8 cellular contexts compared by ENCODE assay signal in genomic region chr17:39679521-39680192, GRCh38. TPM values are rescaled to one million over a fixed set of nuclear protein-coding genes. Genes with fewer than 3 reads are reported as not detected.
DNase-seq lines count a peak whose midpoint lies in the region; ATAC-seq, FAIRE-seq and TF ChIP-seq lines count a peak whose summit lies in the region.

No MANE protein-coding gene starts in this region.

- H3K27ac Mint-ChIP-seq in stimulated activated naive CD8-positive, alpha-beta T cell treated with anti-CD3 and anti-CD28 coated beads, Interleukin-15, Interleukin-2, amounts not matched to agents 100 ng/mL and 50 ng/mL, for 24 hours = peak overlapping the region; percentile 91

- no peaks in the 10 kb centered on the region for H3K27me3 Mint-ChIP-seq in activated T-cell treated with anti-CD3 and anti-CD28 coated beads, Interleukin-2, amount 50 U/mL, for 4 hours (ENCODE audit: low read depth)
- H3K27me3 Mint-ChIP-seq in stimulated activated naive CD8-positive, alpha-beta T cell treated with anti-CD3 and anti-CD28 coated beads, Interleukin-15, Interleukin-2, amounts not matched to agents 100 ng/mL and 50 ng/mL, for 24 hours = no peaks in the 10 kb centered on the region

- peaks cover 16% of the 10 kb centered on the region for H3K36me3 Mint-ChIP-seq in activated T-cell treated with anti-CD3 and anti-CD28 coated beads, Interleukin-2, amount 50 U/mL, for 4 hours (ENCODE audit: insufficient read depth)
- peaks cover 19% of the 10 kb centered on the region for H3K36me3 Mint-ChIP-seq in stimulated activated naive CD8-positive, alpha-beta T cell treated with anti-CD3 and anti-CD28 coated beads, Interleukin-15, Interleukin-2, amounts not matched to agents 100 ng/mL and 50 ng/mL, for 24 hours (ENCODE audit: low read depth)

- peaks cover 61% of the 10 kb centered on the region for H3K4me1 Mint-ChIP-seq in activated T-cell treated with anti-CD3 and anti-CD28 coated beads, Interleukin-2, amount 50 U/mL, for 4 hours (ENCODE audit: low read depth)
- peaks cover 63% of the 10 kb centered on the region for H3K4me1 Mint-ChIP-seq in stimulated activated naive CD8-positive, alpha-beta T cell treated with anti-CD3 and anti-CD28 coated beads, Interleukin-15, Interleukin-2, amounts not matched to agents 100 ng/mL and 50 ng/mL, for 24 hours (ENCODE audit: low read depth)

- peak; percentile 69 to 76 for ATAC-seq in activated T-cell treated with anti-CD3 and anti-CD28 coated beads, Interleukin-2, amount 50 U/mL, for 4 hours
- ATAC-seq in left cardiac atrium (peak; percentile 32 to 55), GM21786 (IDR thresholded peaks at IDR 0.05; ENCODE audit: unreplicated experiment) (no peak)

- peak; percentile 56 for DNase-seq in NCI-H82 (lab: John Stamatoyannopoulos, UW)
- DNase-seq in NCI-H82 treated with DMSO at 0.1 percent for 48 hours (lab: John Stamatoyannopoulos, UW; ENCODE audit: unreplicated experiment) = no peak
- peak; percentile 26 for DNase-seq in activated T-cell treated with anti-CD3 and anti-CD28 coated beads, Interleukin-2, amount 50 U/mL, for 4 hours
- DNase-seq in left cardiac atrium = no peak
- DNase-seq in D721Med (ENCODE audit: insufficient read length, low spot score) = no peak
- DNase-seq in RCC 7860 (ENCODE audit: low spot score) = no peak

- peak overlapping the region; percentile 0 for H3K4me3 Mint-ChIP-seq in activated T-cell treated with anti-CD3 and anti-CD28 coated beads, Interleukin-2, amount 50 U/mL, for 4 hours
- H3K4me3 Mint-ChIP-seq in stimulated activated naive CD8-positive, alpha-beta T cell treated with anti-CD3 and anti-CD28 coated beads, Interleukin-15, Interleukin-2, amounts not matched to agents 100 ng/mL and 50 ng/mL, for 24 hours = peak overlapping the region; percentile 17

- intact Hi-C loops in left cardiac atrium (cut with DNase I) = no loop called here

- no peak for FAIRE-seq in D721Med (lab: Jason Lieb, UNC)
- FAIRE-seq in RCC 7860 (lab: Jason Lieb, UNC) = no peak

- TF ChIP-seq CTCF in D721Med (IDR thresholded peaks at IDR 0.05; ENCODE audit: insufficient read depth, missing control alignments) = no peak

- H3K9me3 Mint-ChIP-seq in activated T-cell treated with anti-CD3 and anti-CD28 coated beads, Interleukin-2, amount 50 U/mL, for 4 hours = no peaks in the 10 kb centered on the region
- no peaks in the 10 kb centered on the region for H3K9me3 Mint-ChIP-seq in stimulated activated naive CD8-positive, alpha-beta T cell treated with anti-CD3 and anti-CD28 coated beads, Interleukin-15, Interleukin-2, amounts not matched to agents 100 ng/mL and 50 ng/mL, for 24 hours

RNA-seq across cellular contexts. Expression of gene PGAP3, which starts 8.2 kb away (rescaled TPM):
- 10 to 100 TPM; 14.6 to 16.5 (median 16.3) TPM for total RNA-seq in activated T-cell treated with anti-CD3 and anti-CD28 coated beads, Interleukin-2, amount 50 U/mL, for 4 hours
- 10 to 100 TPM in 1 of 2 donors, 1 to 10 TPM in 1; 9.7 to 18.1 TPM for total RNA-seq in left cardiac atrium

RNA-seq across cellular contexts. Expression of gene PNMT, which starts 11.4 kb away (rescaled TPM):
- total RNA-seq in activated T-cell treated with anti-CD3 and anti-CD28 coated beads, Interleukin-2, amount 50 U/mL, for 4 hours = not detected
- 10 to 100 TPM in 1 of 2 donors, 1 to 10 TPM in 1; 9.7 to 11.2 TPM for total RNA-seq in left cardiac atrium

RNA-seq across cellular contexts. Expression of gene TCAP, which starts 14.5 kb away (rescaled TPM):
- 1 to 10 TPM in 2 of 3 donors, under 1 TPM in 1; 0.73 to 1.4 (median 1.4) TPM for total RNA-seq in activated T-cell treated with anti-CD3 and anti-CD28 coated beads, Interleukin-2, amount 50 U/mL, for 4 hours
- total RNA-seq in left cardiac atrium = 1,000 to 10,000 TPM; 1,910 to 2,797 TPM

RNA-seq across cellular contexts. Expression of gene ERBB2, which starts 20.2 kb away (rescaled TPM):
- 1 to 10 TPM; 2.3 to 3.4 (median 2.9) TPM for total RNA-seq in activated T-cell treated with anti-CD3 and anti-CD28 coated beads, Interleukin-2, amount 50 U/mL, for 4 hours
- 10 to 100 TPM; 72.7 to 78.5 TPM for total RNA-seq in left cardiac atrium

RNA-seq across cellular contexts. Expression of gene STARD3, which starts 42.7 kb away (rescaled TPM):
- total RNA-seq in activated T-cell treated with anti-CD3 and anti-CD28 coated beads, Interleukin-2, amount 50 U/mL, for 4 hours = 10 to 100 TPM; 66.0 to 67.1 (median 66.4) TPM
- total RNA-seq in left cardiac atrium = 10 to 100 TPM; 22.8 to 24.8 TPM

Comparison
In these comparisons a context has a peak if more than half of its experiments do, and no peak if none do; other contexts are left out.
1. DNase-seq: peak in NCI-H82 (single experiment) and activated T-cell treated with anti-CD3 and anti-CD28 coated beads, Interleukin-2, amount 50 U/mL, for 4 hours (single experiment); none in NCI-H82 treated with DMSO at 0.1 percent for 48 hours (single experiment), left cardiac atrium (single experiment), D721Med (single experiment) and RCC 7860 (single experiment).
2. RNA of gene PNMT, which starts 11.4 kb away (total RNA-seq): 9.7 to 11.2 TPM in left cardiac atrium; not detected in activated T-cell treated with anti-CD3 and anti-CD28 coated beads, Interleukin-2, amount 50 U/mL, for 4 hours; every median in the first group is over 4 times any median in the second.
3. RNA of gene TCAP, which starts 14.5 kb away (total RNA-seq): 1,910 to 2,797 TPM in left cardiac atrium; 0.73 to 1.4 TPM in activated T-cell treated with anti-CD3 and anti-CD28 coated beads, Interleukin-2, amount 50 U/mL, for 4 hours; every median in the first group is over 100 times any median in the second.